Comparison of ENCODE assay signal across 20 cellular contexts in the genomic region with DNA sequence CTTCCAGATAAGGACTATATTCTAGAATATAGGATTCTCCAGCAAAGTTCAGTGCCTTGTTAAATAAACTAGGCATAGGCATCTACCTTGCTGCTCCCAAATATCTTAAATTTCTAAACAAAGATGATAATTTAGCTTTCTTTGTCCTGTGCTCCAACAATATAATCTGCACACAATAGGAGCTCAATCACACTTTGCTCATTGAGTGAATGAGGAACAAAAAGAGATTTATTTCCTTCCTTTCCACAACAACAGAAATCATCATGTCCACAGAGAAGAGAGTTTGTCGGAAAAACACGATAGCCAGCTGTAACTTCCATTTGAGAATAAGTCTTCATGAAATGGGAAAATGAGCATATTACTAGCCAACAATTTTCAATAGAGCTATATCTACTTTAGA.
"Had no signal": no experiment of that assay in that cellular context is flagged by ENCODE, and none has a peak within 500 bp of the region (broad histone marks: within the 10 kb centered on the region; RNA-seq: fewer than 3 reads in every experiment).

No MANE protein-coding gene starts in this region.

- H3K4me3 ChIP-seq: neural progenitor cell, right lobe of liver, tibial artery, upper lobe of right lung had no signal

- DNase-seq: activated B cell treated with CpG ODN at 0.5 μM for 24 hours; activated CD4-positive, alpha-beta T cell treated with anti-CD3 and anti-CD28 coated beads, Interleukin-2, amount 50 U/mL, for 1 hour; activated CD8-positive, alpha-beta T cell treated with anti-CD3 and anti-CD28 coated beads for 36 hours; activated naive CD8-positive, alpha-beta T cell treated with anti-CD3 and anti-CD28 coated beads, Interleukin-2, amount 50 U/mL, for 24 hours; activated T-cell treated with anti-CD3 and anti-CD28 coated beads, Interleukin-2, amount 50 U/mL, for 4 hours; effector CD4-positive, alpha-beta T cell; glutamatergic neuron; hippocampal formation; left colon; naive thymus-derived CD8-positive, alpha-beta T cell; occipital lobe; posterior cingulate gyrus; right lobe of liver; stimulated activated CD4-positive, alpha-beta T cell treated with anti-CD3 and anti-CD28 coated beads, Interleukin-2, amount 100 ng/mL, for 48 hours; stimulated activated naive CD8-positive, alpha-beta T cell treated with anti-CD3 and anti-CD28 coated beads, Interleukin-15, Interleukin-2, amounts not matched to agents 100 U/mL and 50 U/mL, for 24 hours; T-cell; tibial artery; upper lobe of right lung had no signal

- H3K27ac ChIP-seq: neural progenitor cell, right lobe of liver, tibial artery, upper lobe of right lung had no signal

- H3K36me3 ChIP-seq: neural progenitor cell, right lobe of liver, tibial artery, upper lobe of right lung had no signal

- H3K27me3 ChIP-seq: neural progenitor cell, right lobe of liver, tibial artery, upper lobe of right lung had no signal

- ATAC-seq: activated CD8-positive, alpha-beta T cell treated with anti-CD3 and anti-CD28 coated beads for 36 hours; activated naive CD8-positive, alpha-beta T cell treated with anti-CD3 and anti-CD28 coated beads, Interleukin-2, amount 50 U/mL, for 24 hours; activated T-cell treated with anti-CD3 and anti-CD28 coated beads, Interleukin-2, amount 50 U/mL, for 4 hours; activated T-helper 17 cell treated with anti-CD3 and anti-CD28 coated beads, Interleukin-2, amount 50 U/mL, for 72 hours; left colon; naive thymus-derived CD8-positive, alpha-beta T cell; stimulated activated naive CD8-positive, alpha-beta T cell treated with anti-CD3 and anti-CD28 coated beads, Interleukin-15, Interleukin-2, amounts not matched to agents 100 U/mL and 50 U/mL, for 24 hours; T-cell; upper lobe of right lung had no signal

- H3K9me3 ChIP-seq: right lobe of liver, tibial artery, upper lobe of right lung had no signal
